ENCODE assay signal across 5 cellular contexts in the genomic region with DNA sequence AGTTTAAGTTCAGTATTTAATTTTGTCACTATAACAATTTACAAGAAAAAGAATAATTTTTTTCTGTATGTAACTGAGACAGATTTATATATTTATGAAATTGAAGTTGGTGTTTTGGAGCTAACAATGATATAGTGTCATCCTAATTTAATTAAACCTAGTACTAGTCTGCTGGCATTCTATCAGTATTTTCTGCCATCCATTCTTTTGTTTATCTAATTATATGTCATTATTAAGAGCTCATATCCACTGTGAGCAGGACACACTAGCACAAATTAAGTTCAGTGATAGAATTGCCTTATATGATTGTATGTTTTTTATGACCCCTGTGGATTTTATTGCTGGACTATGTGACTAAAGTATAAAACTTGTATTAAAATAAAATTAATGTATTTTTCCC.
"Had no signal": no experiment of that assay in that cellular context is flagged by ENCODE, and none has a peak within 500 bp of the region (broad histone marks: within the 10 kb centered on the region; RNA-seq: fewer than 3 reads in every experiment).

No MANE protein-coding gene starts in this region.

- H3K27ac ChIP-seq: HL-60 had no signal

- ATAC-seq: HepG2, K562 had no signal

- H3K4me3 ChIP-seq: K562 had no signal

- DNase-seq: IMR-90, KBM-7 had no signal
